Comparison of ENCODE assay signal across 8 cellular contexts in the genomic region with DNA sequence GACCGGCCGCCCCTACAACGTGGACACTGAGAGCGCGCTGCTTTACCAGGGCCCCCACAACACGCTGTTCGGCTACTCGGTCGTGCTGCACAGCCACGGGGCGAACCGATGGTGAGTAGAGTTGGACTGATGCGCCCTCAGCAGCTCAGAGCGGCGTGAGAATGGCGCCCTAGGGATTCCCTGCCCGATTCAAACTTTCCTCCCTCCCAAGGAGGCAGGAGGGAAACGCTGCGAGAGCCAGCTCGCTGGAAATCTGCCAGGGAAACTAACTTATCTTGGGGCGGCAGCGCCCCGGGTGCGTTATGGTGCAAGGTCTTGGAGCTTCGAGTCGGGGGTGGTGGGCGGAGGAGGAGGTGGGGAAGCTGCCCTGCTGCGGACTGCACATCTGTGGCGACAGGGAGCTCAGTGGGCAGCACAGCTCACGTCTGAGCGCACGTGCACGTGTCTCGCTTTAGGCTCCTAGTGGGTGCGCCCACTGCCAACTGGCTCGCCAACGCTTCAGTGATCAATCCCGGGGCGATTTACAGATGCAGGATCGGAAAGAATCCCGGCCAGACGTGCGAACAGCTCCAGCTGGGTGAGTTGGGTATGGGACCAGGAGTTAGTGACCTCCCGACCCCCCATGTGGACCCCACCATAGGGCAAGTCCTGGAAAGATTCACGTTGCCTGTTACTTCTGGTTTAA. TPM values are rescaled to one million over a fixed set of nuclear protein-coding genes. Genes with fewer than 3 reads are reported as not detected.
DNase-seq lines count a peak whose midpoint lies in the region; ATAC-seq lines count a peak whose summit lies in the region.

No MANE protein-coding gene starts in this region.

- POLR2A ChIA-PET in activated CD4-positive, alpha-beta T cell treated with anti-CD3 and anti-CD28 coated beads for 36 hours (lab: Charles Lee): no interaction called here

- peaks cover 39% of the 10 kb centered on the region for H3K4me1 ChIP-seq in CD4-positive, CD25-positive, alpha-beta regulatory T cell (ENCODE audit: control insufficient read depth, insufficient read depth, low read length, poor library complexity, severe bottlenecking)
- peaks cover 33% of the 10 kb centered on the region for H3K4me1 ChIP-seq in mononuclear cell (ENCODE audit: insufficient read depth, low read length)

- no peaks in the 10 kb centered on the region for H3K27me3 Mint-ChIP-seq in CD4-positive, CD25-positive, alpha-beta regulatory T cell
- no peaks in the 10 kb centered on the region for H3K27me3 Mint-ChIP-seq in activated CD4-positive, alpha-beta T cell treated with anti-CD3 and anti-CD28 coated beads for 36 hours

- no peaks in the 10 kb centered on the region for H3K36me3 Mint-ChIP-seq in CD4-positive, CD25-positive, alpha-beta regulatory T cell
- peaks cover 7% of the 10 kb centered on the region for H3K36me3 Mint-ChIP-seq in activated CD4-positive, alpha-beta T cell treated with anti-CD3 and anti-CD28 coated beads for 36 hours (ENCODE audit: low read depth)
- H3K36me3 Mint-ChIP-seq in stimulated activated effector memory CD8-positive, alpha-beta T cell treated with anti-CD3 and anti-CD28 coated beads, Interleukin-12 subunit alpha, Interleukin-12 subunit beta, amount 100 ng/mL, for 72 hours: peaks cover 61% of the 10 kb centered on the region

- peaks cover 2% of the 10 kb centered on the region for H3K27me3 ChIP-seq in CD4-positive, CD25-positive, alpha-beta regulatory T cell (ENCODE audit: control insufficient read depth, insufficient read depth, low read length)
- no peaks in the 10 kb centered on the region for H3K27me3 ChIP-seq in mononuclear cell (ENCODE audit: insufficient read depth, low read length)

- ATAC-seq in CD4-positive, CD25-positive, alpha-beta regulatory T cell (ENCODE audit: low read depth in 2 of 2): peak; percentile 17 to 26
- ATAC-seq in GM21515 (IDR thresholded peaks at IDR 0.05; ENCODE audit: unreplicated experiment): peak; percentile 26
- ATAC-seq in activated CD4-positive, alpha-beta T cell treated with anti-CD3 and anti-CD28 coated beads for 36 hours: peak; percentile 17
- peak; percentile 57 for ATAC-seq in stimulated activated effector memory CD8-positive, alpha-beta T cell treated with anti-CD3 and anti-CD28 coated beads, Interleukin-12 subunit alpha, Interleukin-12 subunit beta, amount 100 ng/mL, for 72 hours

- H3K36me3 ChIP-seq in CD4-positive, CD25-positive, alpha-beta regulatory T cell (ENCODE audit: control insufficient read depth, insufficient read depth, low read length): peaks cover 2% of the 10 kb centered on the region
- peaks cover 49% of the 10 kb centered on the region for H3K36me3 ChIP-seq in KOPT-K1 (ENCODE audit: insufficient read depth, low read length)

- H3K4me1 Mint-ChIP-seq in CD4-positive, CD25-positive, alpha-beta regulatory T cell: peaks cover 28 to 68% (median 45%) of the 10 kb centered on the region in 4 donors
- peaks cover 59% of the 10 kb centered on the region for H3K4me1 Mint-ChIP-seq in activated CD4-positive, alpha-beta T cell treated with anti-CD3 and anti-CD28 coated beads for 36 hours
- peaks cover 59% of the 10 kb centered on the region for H3K4me1 Mint-ChIP-seq in stimulated activated effector memory CD8-positive, alpha-beta T cell treated with anti-CD3 and anti-CD28 coated beads, Interleukin-12 subunit alpha, Interleukin-12 subunit beta, amount 100 ng/mL, for 72 hours

- peak overlapping the region; percentile 94 for H3K4me3 ChIP-seq in CD4-positive, CD25-positive, alpha-beta regulatory T cell (ENCODE audit: low read depth, low read length)
- H3K4me3 ChIP-seq in mononuclear cell (ENCODE audit: low read length): peak overlapping the region; percentile 79

- H3K27ac Mint-ChIP-seq in CD4-positive, CD25-positive, alpha-beta regulatory T cell: peak overlapping the region; percentile 22 to 95 (median 93)
- H3K27ac Mint-ChIP-seq in activated CD4-positive, alpha-beta T cell treated with anti-CD3 and anti-CD28 coated beads for 36 hours: peak overlapping the region; percentile 95
- H3K27ac Mint-ChIP-seq in stimulated activated effector memory CD8-positive, alpha-beta T cell treated with anti-CD3 and anti-CD28 coated beads, Interleukin-12 subunit alpha, Interleukin-12 subunit beta, amount 100 ng/mL, for 72 hours: peak overlapping the region; percentile 95

- CTCF ChIA-PET in activated CD4-positive, alpha-beta T cell treated with anti-CD3 and anti-CD28 coated beads for 36 hours (lab: Charles Lee): interaction anchor here (0.5 to 6.7 kb wide), 17 partner anchors 10 to 477 kb away, joined by 3 to 55 read pairs (median 3); no protein-coding TSS in a partner anchor

- no peaks in the 10 kb centered on the region for H3K9me3 ChIP-seq in CD4-positive, CD25-positive, alpha-beta regulatory T cell (ENCODE audit: control insufficient read depth in 2 of 2, low read length in 2 of 2)
- no peaks in the 10 kb centered on the region for H3K9me3 ChIP-seq in KOPT-K1 (ENCODE audit: insufficient read depth, low read length, poor library complexity, severe bottlenecking)
- no peaks in the 10 kb centered on the region for H3K9me3 ChIP-seq in mononuclear cell (ENCODE audit: low read depth, low read length)

- DNase-seq in CD4-positive, CD25-positive, alpha-beta regulatory T cell: peak; percentile 13 to 72 (median 24)
- DNase-seq in activated CD4-positive, alpha-beta T cell treated with anti-CD3 and anti-CD28 coated beads for 36 hours: peak; percentile 72
- DNase-seq in ecto neural progenitor cell (ENCODE audit: low spot score) (peak; percentile 65), D341Med (ENCODE audit: low spot score) (no peak)
- DNase-seq in stimulated activated effector memory CD8-positive, alpha-beta T cell treated with anti-CD3 and anti-CD28 coated beads, Interleukin-12 subunit alpha, Interleukin-12 subunit beta, amount 100 ng/mL, for 72 hours (ENCODE audit: low spot score in 2 of 2): peak; percentile 43 to 81

- H3K9me3 Mint-ChIP-seq in CD4-positive, CD25-positive, alpha-beta regulatory T cell: no peaks in the 10 kb centered on the region
- no peaks in the 10 kb centered on the region for H3K9me3 Mint-ChIP-seq in activated CD4-positive, alpha-beta T cell treated with anti-CD3 and anti-CD28 coated beads for 36 hours (ENCODE audit: low read depth)
- H3K9me3 Mint-ChIP-seq in stimulated activated effector memory CD8-positive, alpha-beta T cell treated with anti-CD3 and anti-CD28 coated beads, Interleukin-12 subunit alpha, Interleukin-12 subunit beta, amount 100 ng/mL, for 72 hours: no peaks in the 10 kb centered on the region

- peak overlapping the region; percentile 81 for H3K27ac ChIP-seq in CD4-positive, CD25-positive, alpha-beta regulatory T cell (ENCODE audit: insufficient read depth, low read length, poor library complexity, severe bottlenecking)
- peak overlapping the region; percentile 100 for H3K27ac ChIP-seq in KOPT-K1 (ENCODE audit: low read depth, low read length, poor library complexity, severe bottlenecking)

- intact Hi-C loops in activated CD4-positive, alpha-beta T cell treated with anti-CD3 and anti-CD28 coated beads for 36 hours (cut with DNase I, micrococcal nuclease): loop anchor here (1.0 to 5.0 kb wide), 10 partner anchors 27 to 476 kb away; a partner anchor contains a TSS

- peak overlapping the region; percentile 89 to 96 (median 94) for H3K4me3 Mint-ChIP-seq in CD4-positive, CD25-positive, alpha-beta regulatory T cell
- peak overlapping the region; percentile 91 for H3K4me3 Mint-ChIP-seq in activated CD4-positive, alpha-beta T cell treated with anti-CD3 and anti-CD28 coated beads for 36 hours
- H3K4me3 Mint-ChIP-seq in stimulated activated effector memory CD8-positive, alpha-beta T cell treated with anti-CD3 and anti-CD28 coated beads, Interleukin-12 subunit alpha, Interleukin-12 subunit beta, amount 100 ng/mL, for 72 hours: peak overlapping the region; percentile 87

RNA-seq across cellular contexts. Expression of a gene that starts 0.7 kb away (rescaled TPM):
- total RNA-seq in CD4-positive, CD25-positive, alpha-beta regulatory T cell: 18.8 TPM
- 10 to 100 TPM; 38.0 to 86.0 (median 64.9) TPM for polyA plus RNA-seq in CD4-positive, CD25-positive, alpha-beta regulatory T cell
- total RNA-seq in activated CD4-positive, alpha-beta T cell treated with anti-CD3 and anti-CD28 coated beads for 36 hours: 10 to 100 TPM; 27.7 to 33.6 TPM
- 138 TPM for total RNA-seq in mononuclear cell
